ENCODE assay signal across 19 cellular contexts in genomic region chr7:22832422-22832821, GRCh38. TPM values are rescaled to one million over a fixed set of nuclear protein-coding genes. Genes with fewer than 3 reads are reported as not detected.
DNase-seq lines count a peak whose midpoint lies in the region; ATAC-seq and TF ChIP-seq lines count a peak whose summit lies in the region.
"Had no signal": no experiment of that assay in that cellular context is flagged by ENCODE, and none has a peak within 500 bp of the region (broad histone marks: within the 10 kb centered on the region; RNA-seq: fewer than 3 reads in every experiment).

No MANE protein-coding gene starts in this region.

- H3K27ac Mint-ChIP-seq in HFFc6 (peak overlapping the region; percentile 36; the same call in 1 of the 2 replicates), nephron progenitor cell (no peak overlapping the region)
- H3K27ac Mint-ChIP-seq: CD14-positive monocyte; CD4-positive, alpha-beta memory T cell; GM23338 had no signal

- no peaks in the 10 kb centered on the region for H3K9me2 ChIP-seq in OCI-LY7 (ENCODE audit: insufficient read depth, low read length)

- CTCF ChIA-PET in OCI-LY7 (lab: Charles Lee; ENCODE audit: unreplicated experiment): no interaction called here

- H3K79me2 ChIP-seq in ACC112 (ENCODE audit: control insufficient read depth, insufficient read depth, low read length, unreplicated experiment) (no peaks in the 10 kb centered on the region), OCI-LY7 (ENCODE audit: insufficient read depth, low read depth, low read length) (no peaks in the 10 kb centered on the region)

- H3K4me3 Mint-ChIP-seq in HFFc6 (no peak overlapping the region; the same call in 1 of the 2 replicates), nephron progenitor cell (no peak overlapping the region)
- H3K4me3 Mint-ChIP-seq: CD14-positive monocyte; CD4-positive, alpha-beta memory T cell; GM23338 had no signal

- no peaks in the 10 kb centered on the region for H3K27me3 ChIP-seq in ACC112 (ENCODE audit: insufficient read depth, low read length)
- H3K27me3 ChIP-seq in body of pancreas: no peaks in the 10 kb centered on the region
- no peaks in the 10 kb centered on the region for H3K27me3 ChIP-seq in suprapubic skin
- H3K27me3 ChIP-seq: BLaER1 had no signal

- intact Hi-C loops in OCI-LY7 (cut with micrococcal nuclease; ENCODE audit: unreplicated experiment) (no loop called here), body of pancreas (cut with DNase I) (no loop called here)

- ATAC-seq in body of pancreas (no peak), HG03378 (IDR thresholded peaks at IDR 0.05; ENCODE audit: unreplicated experiment) (no peak), GM18907 (IDR thresholded peaks at IDR 0.05; ENCODE audit: unreplicated experiment) (no peak)
- ATAC-seq: A549, GM12878, GM23338, HepG2 had no signal

- BruUV-seq in OCI-LY7 (replicated peaks; lab: Mats Ljungman, UMichigan): no TSS peak

- H3K4me1 Mint-ChIP-seq in HFFc6 (ENCODE audit: low read depth) (peaks cover 32% of the 10 kb centered on the region), nephron progenitor cell (peaks cover 7% of the 10 kb centered on the region)
- H3K4me1 Mint-ChIP-seq: CD14-positive monocyte; CD4-positive, alpha-beta memory T cell had no signal

- no peaks in the 10 kb centered on the region for H3K9me3 Mint-ChIP-seq in HFFc6
- H3K9me3 Mint-ChIP-seq in nephron progenitor cell: no peaks in the 10 kb centered on the region
- H3K9me3 Mint-ChIP-seq: CD14-positive monocyte; CD4-positive, alpha-beta memory T cell; GM23338 had no signal

- 98% methylated on average over 2 of the region's 2 CpGs for WGBS in body of pancreas, 2 donors
- 95% methylated on average over 2 of the region's 2 CpGs for WGBS in suprapubic skin

- POLR2A ChIA-PET in OCI-LY7 (lab: Charles Lee): interaction anchor here (0.6 to 1.0 kb wide), 2 partner anchors 45 to 652 kb away, joined by 3 read pairs; no protein-coding TSS in a partner anchor

- H2AFZ ChIP-seq in ACC112 (ENCODE audit: low read length, unreplicated experiment) (peak overlapping the region; percentile 49), OCI-LY7 (ENCODE audit: low read length) (peak overlapping the region; percentile 37; the same call in 1 of the 2 replicates)

- peaks cover 22% of the 10 kb centered on the region for H3K4me1 ChIP-seq in ACC112 (ENCODE audit: control insufficient read depth, insufficient read depth, low read length, unreplicated experiment)
- peaks cover 10% of the 10 kb centered on the region for H3K4me1 ChIP-seq in OCI-LY7 (ENCODE audit: insufficient read depth, low read length, poor library complexity, severe bottlenecking)
- peaks cover 38% of the 10 kb centered on the region for H3K4me1 ChIP-seq in body of pancreas
- H3K4me1 ChIP-seq in suprapubic skin: peaks cover 12% of the 10 kb centered on the region
- H3K4me1 ChIP-seq: A549 had no signal

- no peak overlapping the region for H3K4me2 ChIP-seq in OCI-LY7 (ENCODE audit: low read length)
- H3K4me2 ChIP-seq: A549, BLaER1, GM23338 had no signal

- no peaks in the 10 kb centered on the region for H3K36me3 Mint-ChIP-seq in HFFc6 (ENCODE audit: low read depth)
- H3K36me3 Mint-ChIP-seq in nephron progenitor cell (ENCODE audit: low read depth): no peaks in the 10 kb centered on the region
- H3K36me3 Mint-ChIP-seq: CD14-positive monocyte; CD4-positive, alpha-beta memory T cell had no signal

- no peaks in the 10 kb centered on the region for H3K9me3 ChIP-seq in OCI-LY7 (ENCODE audit: low read length)
- no peaks in the 10 kb centered on the region for H3K9me3 ChIP-seq in body of pancreas
- no peaks in the 10 kb centered on the region for H3K9me3 ChIP-seq in suprapubic skin
- H3K9me3 ChIP-seq: A549, BLaER1 had no signal

- H3K4me3 ChIP-seq in ACC112 (ENCODE audit: low read depth, low read length) (no peak overlapping the region), OCI-LY7 (ENCODE audit: low read depth, low read length, poor library complexity, severe bottlenecking) (no peak overlapping the region), body of pancreas (no peak overlapping the region), suprapubic skin (no peak overlapping the region)
- H3K4me3 ChIP-seq: A549, BLaER1, GM12878, GM23338 had no signal

- TF ChIP-seq CTCF in HFFc6 (IDR thresholded peaks at IDR 0.05) (no peak), OCI-LY7 (conservative IDR thresholded peaks at IDR 0.05; ENCODE audit: low read length) (no peak), body of pancreas (IDR thresholded peaks at IDR 0.05) (no peak), suprapubic skin (IDR thresholded peaks at IDR 0.05) (no peak), nephron progenitor cell (IDR thresholded peaks at IDR 0.05) (no peak)

- DNase-seq in HFFc6: no peak
- DNase-seq in OCI-LY7 (ENCODE audit: low spot score): no peak
- DNase-seq in body of pancreas: no peak
- no peak for DNase-seq in suprapubic skin (ENCODE audit: low spot score in 2 of 2)
- no peak for DNase-seq in nephron progenitor cell
- DNase-seq: CD4-positive, alpha-beta memory T cell; DMS153; DMS79; HCEC 1CT had no signal

- H3K27me3 Mint-ChIP-seq in HFFc6 (ENCODE audit: insufficient read depth): no peaks in the 10 kb centered on the region
- peaks cover 2% of the 10 kb centered on the region for H3K27me3 Mint-ChIP-seq in nephron progenitor cell (ENCODE audit: low read depth, poor library complexity)

- no peaks in the 10 kb centered on the region for H4K20me1 ChIP-seq in OCI-LY7 (ENCODE audit: insufficient read depth, low read length)
- H4K20me1 ChIP-seq: BLaER1 had no signal

- H3K27ac ChIP-seq in ACC112 (ENCODE audit: low read depth, low read length) (peak overlapping the region; percentile 28; the same call in 1 of the 2 replicates), OCI-LY7 (ENCODE audit: low read depth, low read length, poor library complexity, severe bottlenecking) (no peak overlapping the region), body of pancreas (peak overlapping the region in 3 of 4 donors; percentile 65 to 77 (median 77)), suprapubic skin (no peak overlapping the region)
- H3K27ac ChIP-seq: 22Rv1, A549, BLaER1 had no signal

- TF ChIP-seq POLR2A in body of pancreas (IDR thresholded peaks at IDR 0.05) (no peak), suprapubic skin (IDR thresholded peaks at IDR 0.05) (no peak)

- TF ChIP-seq EP300 in suprapubic skin (IDR thresholded peaks at IDR 0.05): no peak

- H3K36me3 ChIP-seq in ACC112 (ENCODE audit: insufficient read depth, low read length) (no peaks in the 10 kb centered on the region), OCI-LY7 (ENCODE audit: insufficient read depth, low read length) (no peaks in the 10 kb centered on the region), body of pancreas (replicated peaks in 1 of 2; ENCODE audit: insufficient read depth in 1 of 2, low read depth in 2 of 2) (no peaks in the 10 kb centered on the region), suprapubic skin (no peaks in the 10 kb centered on the region)
- H3K36me3 ChIP-seq: BLaER1 had no signal

RNA-seq across cellular contexts. Expression of gene TOMM7, which starts 9.8 kb away (rescaled TPM):
- 100 to 1,000 TPM; 234 to 372 (median 324) TPM for total RNA-seq in HFFc6 (2021; fragmentation: NEBNext Ultra II Directional; extraction: Animal tissue kit (Norgen Biotek cat#: 25700))
- total RNA-seq in OCI-LY7 (2014; rRNA removed; shearing (Covaris generic)): 184 and 195 TPM in 2 replicates
- total RNA-seq in OCI-LY7 (2022) (189 and 202 TPM in 2 replicates), body of pancreas (100 to 1,000 TPM in 1 of 2 donors, 10 to 100 TPM in 1; 77.8 to 103 TPM), suprapubic skin (100 to 1,000 TPM; 116 to 218 (median 149) TPM)

Comparison
In these comparisons a context has a peak if more than half of its experiments do, and no peak if none do; other contexts are left out.
1. H3K27ac ChIP-seq: peak in ACC112 (single experiment) and body of pancreas (3 of 4); none in OCI-LY7 (single experiment) and suprapubic skin (single experiment).